ENCODE assay signal across 8 cellular contexts in genomic region chr20:59004763-59005522, GRCh38. TPM values are rescaled to one million over a fixed set of nuclear protein-coding genes. Genes with fewer than 3 reads are reported as not detected.
DNase-seq lines count a peak whose midpoint lies in the region; ATAC-seq and TF ChIP-seq lines count a peak whose summit lies in the region.

No MANE protein-coding gene starts in this region.

- ATAC-seq in GM18870 (IDR thresholded peaks at IDR 0.05; ENCODE audit: unreplicated experiment) = peak; percentile 60
- ATAC-seq in HG02973 (IDR thresholded peaks at IDR 0.05; ENCODE audit: unreplicated experiment) = peak; percentile 42

- H3K27ac ChIP-seq in AG04450 (ENCODE audit: low read depth, low read length) = no peak overlapping the region
- H3K27ac ChIP-seq in caudate nucleus (ENCODE audit: low read depth, low read length) = peak overlapping the region; percentile 67

- DNase-seq in AG04450 (ENCODE audit: low read depth, low spot score) (no peak), RPMI7951 (ENCODE audit: low read depth) (peak; percentile 60), caudate nucleus (lab: John Stamatoyannopoulos, UW) (peak in 3 of 61 donors; percentile 17 to 68 (median 38)), NCI-H82 treated with DMSO at 0.1 percent for 48 hours (lab: John Stamatoyannopoulos, UW; ENCODE audit: unreplicated experiment) (no peak), NCI-H2081 (lab: John Stamatoyannopoulos, UW) (no peak)

- POLR2A ChIA-PET in AG04450 (lab: Yijun Ruan, JAX) = no interaction called here

- CTCF ChIA-PET in AG04450 (lab: Charles Lee) = no interaction called here

- no peak for TF ChIP-seq CTCF in AG04450 (IDR thresholded peaks at IDR 0.05; ENCODE audit: low read depth, low read length)

- H3K27me3 ChIP-seq in AG04450 (ENCODE audit: control insufficient read depth, insufficient read depth, low read length) (no peaks in the 10 kb centered on the region), mucosa of stomach (ENCODE audit: control insufficient read depth, insufficient read depth, low read length) (no peaks in the 10 kb centered on the region)

- peaks cover 41% of the 10 kb centered on the region for H3K4me1 ChIP-seq in mucosa of stomach (ENCODE audit: control insufficient read depth, insufficient read depth, low read length)

- no peaks in the 10 kb centered on the region for H3K36me3 ChIP-seq in mucosa of stomach (ENCODE audit: control insufficient read depth, insufficient read depth, low read length)

- no peak overlapping the region for H3K9ac ChIP-seq in mucosa of stomach (ENCODE audit: low read length)

- H3K4me3 ChIP-seq in AG04450 (ENCODE audit: low read depth, low read length) (peak overlapping the region; percentile 13; the same call in 1 of the 2 replicates), mucosa of stomach (ENCODE audit: low read length) (peak overlapping the region; percentile 56)

- H3K9me3 ChIP-seq in AG04450 (ENCODE audit: control insufficient read depth, insufficient read depth, low read length) (no peaks in the 10 kb centered on the region; the same call in 1 of the 2 replicates), mucosa of stomach (ENCODE audit: control insufficient read depth, low read length) (no peaks in the 10 kb centered on the region)

RNA-seq across cellular contexts. Expression of gene CTSZ, which starts 2.1 kb away (rescaled TPM):
- polyA plus RNA-seq in AG04450 (2011; rRNA removed) = 141 and 156 TPM in 2 replicates
- 67.9 and 73.2 TPM in 2 replicates for polyA minus RNA-seq in AG04450 (2011; rRNA and poly(A)+ RNA removed)
- total RNA-seq in RPMI7951 (2014; rRNA removed; shearing (Covaris generic)) = 385 and 586 TPM in 2 replicates

RNA-seq across cellular contexts. Expression of gene TUBB1, which starts 14.3 kb away (rescaled TPM):
- not detected in 2 replicates for polyA plus RNA-seq in AG04450 (2011; rRNA removed)
- not detected in 2 replicates for polyA minus RNA-seq in AG04450 (2011; rRNA and poly(A)+ RNA removed)
- 0.12 and 0.20 TPM in 2 replicates for total RNA-seq in RPMI7951 (2014; rRNA removed; shearing (Covaris generic))

RNA-seq across cellular contexts. Expression of gene NELFCD, which starts 23.9 kb away (rescaled TPM):
- polyA plus RNA-seq in AG04450 (2011; rRNA removed) = 69.6 and 79.9 TPM in 2 replicates
- polyA minus RNA-seq in AG04450 (2011; rRNA and poly(A)+ RNA removed) = 57.0 and 62.3 TPM in 2 replicates
- total RNA-seq in RPMI7951 (2014; rRNA removed; shearing (Covaris generic)) = 82.8 and 87.3 TPM in 2 replicates

RNA-seq across cellular contexts. Expression of gene ATP5F1E, which starts 27.2 kb away (rescaled TPM):
- 70.8 and 84.3 TPM in 2 replicates for polyA plus RNA-seq in AG04450 (2011; rRNA removed)
- 9.6 and 11.4 TPM in 2 replicates for polyA minus RNA-seq in AG04450 (2011; rRNA and poly(A)+ RNA removed)
- 124 and 138 TPM in 2 replicates for total RNA-seq in RPMI7951 (2014; rRNA removed; shearing (Covaris generic))

RNA-seq across cellular contexts. Expression of gene PRELID3B, which starts 37.6 kb away (rescaled TPM):
- 51.7 and 58.2 TPM in 2 replicates for polyA plus RNA-seq in AG04450 (2011; rRNA removed)
- polyA minus RNA-seq in AG04450 (2011; rRNA and poly(A)+ RNA removed) = 50.3 and 58.5 TPM in 2 replicates
- total RNA-seq in RPMI7951 (2014; rRNA removed; shearing (Covaris generic)) = 142 and 168 TPM in 2 replicates
